In genomic region chr6:79385893-79386292, GRCh38 we compare ENCODE assay signal across 23 cellular contexts.
DNase-seq lines count a peak whose midpoint lies in the region; ATAC-seq and TF ChIP-seq lines count a peak whose summit lies in the region.
"Had no signal": no experiment of that assay in that cellular context is flagged by ENCODE, and none has a peak within 500 bp of the region (broad histone marks: within the 10 kb centered on the region; RNA-seq: fewer than 3 reads in every experiment).

No MANE protein-coding gene starts in this region.

- H3K36me3 ChIP-seq in CD4-positive, alpha-beta memory T cell (ENCODE audit: insufficient read depth, low read length): no peaks in the 10 kb centered on the region
- H3K36me3 ChIP-seq: thyroid gland had no signal

- H3K4me1 Mint-ChIP-seq in nephron: peaks cover 22% of the 10 kb centered on the region
- H3K4me1 Mint-ChIP-seq in CD4-positive, alpha-beta memory T cell: no peaks in the 10 kb centered on the region
- H3K4me1 Mint-ChIP-seq: CD8-positive, alpha-beta memory T cell; naive thymus-derived CD4-positive, alpha-beta T cell had no signal

- peak; percentile 4 for DNase-seq in EL
- DNase-seq in NCI-H69 (lab: John Stamatoyannopoulos, UW): peak; percentile 38
- peak; percentile 30 to 67 for DNase-seq in dermis microvascular lymphatic vessel endothelial cell (ENCODE audit: low read depth in 2 of 2)
- DNase-seq in left colon: no peak
- no peak for DNase-seq in CD4-positive, alpha-beta memory T cell
- no peak for DNase-seq in GM19240 (ENCODE audit: insufficient read length, low spot score)
- DNase-seq: activated CD4-positive, CD25-positive, alpha-beta regulatory T cell treated with anti-CD3 and anti-CD28 coated beads, Interleukin-2, amount 50 U/mL, for 72 hours; activated naive CD4-positive, alpha-beta T cell treated with Interleukin-2 at 50 U/mL for 16 hours; activated T-cell treated with anti-CD3 and anti-CD28 coated beads, Interleukin-2, amount 50 U/mL, for 24 hours; CD8-positive, alpha-beta memory T cell; H7; KG1; mesenchymal stem cell; naive thymus-derived CD4-positive, alpha-beta T cell; NCI-H1694 treated with DMSO at 0.1 percent for 48 hours; RPMI8226; stimulated activated CD4-positive, alpha-beta T cell treated with anti-CD3 and anti-CD28 coated beads, Interleukin-4, amount 100 ng/mL, for 1 hour; stimulated activated naive CD8-positive, alpha-beta T cell treated with anti-CD3 and anti-CD28 coated beads, Interleukin-15, Interleukin-2, amounts not matched to agents 100 U/mL and 50 U/mL, for 24 hours; thyroid gland had no signal

- peak overlapping the region; percentile 27 to 96 (median 27) for H3K27ac Mint-ChIP-seq in nephron
- no peak overlapping the region for H3K27ac Mint-ChIP-seq in CD4-positive, alpha-beta memory T cell
- H3K27ac Mint-ChIP-seq: activated T-cell treated with anti-CD3 and anti-CD28 coated beads, Interleukin-2, amount 50 U/mL, for 24 hours; CD8-positive, alpha-beta memory T cell; naive thymus-derived CD4-positive, alpha-beta T cell had no signal

- H3K27me3 ChIP-seq in CD4-positive, alpha-beta memory T cell (ENCODE audit: insufficient read depth, low read length): no peaks in the 10 kb centered on the region
- H3K27me3 ChIP-seq: thyroid gland had no signal

- H3K4me3 Mint-ChIP-seq in nephron: no peak overlapping the region
- no peak overlapping the region for H3K4me3 Mint-ChIP-seq in CD4-positive, alpha-beta memory T cell
- H3K4me3 Mint-ChIP-seq: activated T-cell treated with anti-CD3 and anti-CD28 coated beads, Interleukin-2, amount 50 U/mL, for 24 hours; CD8-positive, alpha-beta memory T cell; naive thymus-derived CD4-positive, alpha-beta T cell had no signal

- no peaks in the 10 kb centered on the region for H3K9me3 ChIP-seq in CD4-positive, alpha-beta memory T cell (ENCODE audit: control insufficient read depth in 1 of 2, low read length in 2 of 2)
- H3K9me3 ChIP-seq: thyroid gland had no signal

- ATAC-seq in left colon (no peak), GM18498 (IDR thresholded peaks at IDR 0.05; ENCODE audit: unreplicated experiment) (no peak)
- ATAC-seq: naive thymus-derived CD4-positive, alpha-beta T cell; stimulated activated naive CD8-positive, alpha-beta T cell treated with anti-CD3 and anti-CD28 coated beads, Interleukin-15, Interleukin-2, amounts not matched to agents 100 U/mL and 50 U/mL, for 24 hours had no signal

- H3K9me3 Mint-ChIP-seq in nephron: peaks cover 3% of the 10 kb centered on the region
- peaks cover 0 to 2% (median 0%) of the 10 kb centered on the region in 8 donors for H3K9me3 Mint-ChIP-seq in CD4-positive, alpha-beta memory T cell
- H3K9me3 Mint-ChIP-seq: activated T-cell treated with anti-CD3 and anti-CD28 coated beads, Interleukin-2, amount 50 U/mL, for 24 hours; CD8-positive, alpha-beta memory T cell had no signal

- no peaks in the 10 kb centered on the region for H3K27me3 Mint-ChIP-seq in nephron (ENCODE audit: low read depth)
- peaks cover 0 to 2% of the 10 kb centered on the region in 2 donors for H3K27me3 Mint-ChIP-seq in CD4-positive, alpha-beta memory T cell
- H3K27me3 Mint-ChIP-seq: activated T-cell treated with anti-CD3 and anti-CD28 coated beads, Interleukin-2, amount 50 U/mL, for 24 hours had no signal

- H3K27ac ChIP-seq in CD4-positive, alpha-beta memory T cell (ENCODE audit: low read depth, low read length): no peak overlapping the region
- H3K27ac ChIP-seq: parathyroid adenoma, thyroid gland had no signal

- H3K36me3 Mint-ChIP-seq in nephron (ENCODE audit: low read depth): no peaks in the 10 kb centered on the region
- no peaks in the 10 kb centered on the region for H3K36me3 Mint-ChIP-seq in CD4-positive, alpha-beta memory T cell
- H3K36me3 Mint-ChIP-seq: CD8-positive, alpha-beta memory T cell; naive thymus-derived CD4-positive, alpha-beta T cell had no signal

- no peaks in the 10 kb centered on the region for H3K4me1 ChIP-seq in CD4-positive, alpha-beta memory T cell (ENCODE audit: insufficient read depth, low read length)
- H3K4me1 ChIP-seq: parathyroid adenoma had no signal

- H3K4me3 ChIP-seq in CD4-positive, alpha-beta memory T cell (ENCODE audit: low read length in 2 of 2): no peak overlapping the region
- H3K4me3 ChIP-seq: smooth muscle cell, thyroid gland had no signal

- intact Hi-C loops in left colon (cut with DNase I, micrococcal nuclease): no loop called here
- intact Hi-C loops in CD4-positive, alpha-beta memory T cell (cut with micrococcal nuclease): no loop called here

- CTCF ChIA-PET in CD4-positive, alpha-beta memory T cell (lab: Charles Lee; ENCODE audit: partially characterized antibody): interaction anchor here (0.9 kb wide), 1 partner anchor 9 kb away, joined by 4 read pairs; no protein-coding TSS in a partner anchor

- TF ChIP-seq CTCF in nephron (IDR thresholded peaks at IDR 0.05; ENCODE audit: unreplicated experiment in 3 of 3): no peak

- POLR2A ChIA-PET in CD4-positive, alpha-beta memory T cell (lab: Charles Lee; ENCODE audit: partially characterized antibody): no interaction called here

Comparison
In these comparisons a context has a peak if more than half of its experiments do, and no peak if none do; other contexts are left out.
1. DNase-seq: peak in EL (single experiment), NCI-H69 (single experiment) and dermis microvascular lymphatic vessel endothelial cell (2 of 2); none in left colon (0 of 2), CD4-positive, alpha-beta memory T cell (0 of 5) and GM19240 (single experiment).
2. H3K27ac Mint-ChIP-seq: peak in nephron (3 of 3); none in CD4-positive, alpha-beta memory T cell (0 of 7).